8 cellular contexts compared by ENCODE assay signal in genomic region chr13:21176195-21176981, GRCh38. TPM values are rescaled to one million over a fixed set of nuclear protein-coding genes. Genes with fewer than 3 reads are reported as not detected.
DNase-seq lines count a peak whose midpoint lies in the region; ATAC-seq and TF ChIP-seq lines count a peak whose summit lies in the region.

MRPL57 (plus strand) TSS chr13:21176658; CDS start chr13:21176917, 259 bp downstream.
SKA3 (minus strand) TSS chr13:21176552; CDS start chr13:21176477, 75 bp downstream.

- 0 to 9% (median 1%) methylated on average over 27 to 95 of the region's 95 CpGs for WGBS in adrenal gland, 4 donors
- WGBS in heart right ventricle, 2 donors: 0% methylated on average over 93 to 95 of the region's 95 CpGs

- H3K27ac ChIP-seq in adrenal gland (peak within 1 kb of the TSS; percentile 83 to 96 (median 94)), heart right ventricle (peak within 1 kb of the TSS; percentile 92 to 99 (median 96))

- CTCF ChIA-PET in T-cell (lab: Charles Lee): interaction anchor here (0.5 to 2.3 kb wide), 7 partner anchors 34 to 330 kb away, joined by 3 to 5 read pairs (median 4); no protein-coding TSS in a partner anchor

- POLR2A ChIA-PET in T-cell (lab: Charles Lee): interaction anchor here (0.5 to 1.2 kb wide), 5 partner anchors 20 to 330 kb away, joined by 3 to 5 read pairs (median 3); no protein-coding TSS in a partner anchor

- intact Hi-C loops in adrenal gland (cut with DNase I): no loop called here
- intact Hi-C loops in heart right ventricle (cut with DNase I): loop anchor here in 6 of 10 donors (5.0 to 10.0 kb wide), 4 partner anchors 118 to 301 kb away; no protein-coding TSS in a partner anchor
- intact Hi-C loops in posterior vena cava (cut with DNase I): loop anchor here in 1 of 2 donors (5.0 kb wide), 1 partner anchor 234 kb away; no protein-coding TSS in a partner anchor

- H3K9me3 ChIP-seq in adrenal gland (replicated peaks in 1 of 3) (no peaks in the 10 kb centered on the region), heart right ventricle (no peaks in the 10 kb centered on the region)

- peak; percentile 95 for ATAC-seq in HG02798 (IDR thresholded peaks at IDR 0.05; ENCODE audit: poor library complexity, unreplicated experiment)
- ATAC-seq in T-cell (replicated peaks in 1 of 4): peak; percentile 97 to 98 (median 98)
- peak; percentile 98 to 100 (median 99) for ATAC-seq in heart right ventricle

- H3K4me1 ChIP-seq in adrenal gland (replicated peaks in 1 of 2): peaks cover 0 to 17% of the 10 kb centered on the region in 2 donors
- peaks cover 3 to 29% (median 16%) of the 10 kb centered on the region in 9 donors for H3K4me1 ChIP-seq in heart right ventricle

- TF ChIP-seq CTCF in GM12875 (IDR thresholded peaks at IDR 0.05; ENCODE audit: borderline replicate concordance, insufficient read depth, low read depth, low read length) (no peak), adrenal gland (IDR thresholded peaks at IDR 0.05) (peak in 4 of 6 experiments; percentile 25 to 45 (median 34)), heart right ventricle (IDR thresholded peaks at IDR 0.05) (peak in 4 of 9 donors; percentile 15 to 31 (median 22))

- no peaks in the 10 kb centered on the region for H3K27me3 ChIP-seq in adrenal gland
- no peaks in the 10 kb centered on the region for H3K27me3 ChIP-seq in heart right ventricle

- peaks cover 25 to 26% (median 26%) of the 10 kb centered on the region in 3 donors for H3K4me1 Mint-ChIP-seq in T-cell

- H3K27ac Mint-ChIP-seq in T-cell: peak within 1 kb of the TSS; percentile 94 to 95

- H3K4me3 Mint-ChIP-seq in T-cell: peak within 1 kb of the TSS; percentile 95 to 99 (median 96)

- no peaks in the 10 kb centered on the region for H3K36me3 Mint-ChIP-seq in T-cell

- H3K4me3 ChIP-seq in GM12875 (ENCODE audit: low read depth, low read length): peak within 1 kb of the TSS; percentile 92
- H3K4me3 ChIP-seq in adrenal gland: peak within 1 kb of the TSS; percentile 54 to 84 (median 76)
- H3K4me3 ChIP-seq in heart right ventricle: peak within 1 kb of the TSS; percentile 72 to 98 (median 84)

- DNase-seq in NCI-H1436 (lab: John Stamatoyannopoulos, UW): peak; percentile 81
- DNase-seq in T-cell: peak; percentile 85 to 94 (median 91)
- peak; percentile 92 to 96 (median 94) for DNase-seq in adrenal gland
- peak; percentile 90 to 94 for DNase-seq in heart right ventricle
- DNase-seq in posterior vena cava (ENCODE audit: low spot score): peak; percentile 97
- DNase-seq in ureter (ENCODE audit: low spot score): peak; percentile 92

- peak; percentile 93 to 98 for TF ChIP-seq POLR2A in adrenal gland (IDR thresholded peaks at IDR 0.05)

- H3K27me3 Mint-ChIP-seq in T-cell: no peaks in the 10 kb centered on the region

- H3K36me3 ChIP-seq in adrenal gland (replicated peaks in 1 of 2) (no peaks in the 10 kb centered on the region), heart right ventricle (no peaks in the 10 kb centered on the region)

- no peaks in the 10 kb centered on the region for H3K9me3 Mint-ChIP-seq in T-cell

RNA-seq across cellular contexts. Expression of gene MRPL57, which starts in this region (rescaled TPM):
- total RNA-seq in T-cell: 10 to 100 TPM; 11.0 to 18.6 (median 16.4) TPM
- total RNA-seq in adrenal gland: 10 to 100 TPM; 28.5 to 71.0 (median 36.4) TPM
- polyA plus RNA-seq in adrenal gland: 10 to 100 TPM; 29.9 to 54.3 (median 35.6) TPM
- 10 to 100 TPM; 20.0 to 25.9 (median 22.9) TPM for total RNA-seq in heart right ventricle
- polyA plus RNA-seq in heart right ventricle: 10 to 100 TPM; 27.1 to 40.6 TPM
- total RNA-seq in posterior vena cava: 10 to 100 TPM; 10.1 to 11.1 TPM
- 15.5 TPM for total RNA-seq in ureter

RNA-seq across cellular contexts. Expression of gene SKA3, which starts in this region (rescaled TPM):
- total RNA-seq in T-cell (1 to 10 TPM in 2 of 5 donors, under 1 TPM in 3; 0.69 to 2.7 (median 0.98) TPM), adrenal gland (1 to 10 TPM in 3 of 8 donors, under 1 TPM in 4, not detected in 1; 0.28 to 3.4 (median 0.90) TPM), heart right ventricle (1 to 10 TPM in 3 of 10 donors, under 1 TPM in 6, not detected in 1; 0.07 to 1.8 (median 0.23) TPM), posterior vena cava (1 to 10 TPM in 1 of 2 donors, under 1 TPM in 1; 0.86 to 1.7 TPM), ureter (0.60 TPM)
- polyA plus RNA-seq in adrenal gland (1 to 10 TPM in 1 of 3 donors, under 1 TPM in 2; 0.16 to 1.4 (median 0.37) TPM), heart right ventricle (under 1 TPM; 0.06 to 0.15 TPM)

Comparison
In these comparisons a context has a peak if more than half of its experiments do, and no peak if none do; other contexts are left out.
1. Peak in every context shown above with its lines: DNase-seq, ATAC-seq, H3K4me3 ChIP-seq and H3K27ac ChIP-seq.
2. intact Hi-C loops: an anchor here in heart right ventricle (5.0 to 10.0 kb wide); none called in adrenal gland.